Comparison of ENCODE assay signal across 1 cellular context in the genomic region with DNA sequence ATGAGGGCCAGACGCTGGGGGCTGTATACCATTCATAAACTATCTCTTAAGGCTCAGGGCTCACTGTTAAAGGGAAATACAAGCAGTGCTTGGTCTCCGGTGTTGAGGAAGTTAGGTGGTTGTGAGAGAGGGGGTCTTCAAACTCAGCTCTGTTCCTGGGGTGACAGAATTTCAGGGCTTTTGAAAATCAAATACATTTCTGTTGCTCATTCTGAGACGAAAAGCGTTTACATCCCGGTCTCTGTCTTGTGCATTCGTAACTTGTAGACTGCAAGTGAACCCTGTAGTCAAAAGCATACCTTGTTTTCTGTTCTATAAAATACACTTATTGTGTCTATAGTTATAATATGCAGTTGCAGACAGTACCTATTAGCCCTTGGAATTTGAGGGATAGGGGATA.
TF ChIP-seq lines count a peak whose summit lies in the region.

No MANE protein-coding gene starts in this region.

TF ChIP-seq in GM12878, 131 proteins besides CTCF, POLR2A, EP300 and RAD21:
- no peak for TF ChIP-seq TARDBP (IDR thresholded peaks at IDR 0.05; ENCODE audit: borderline replicate concordance)
- TF ChIP-seq, protein P1, sequence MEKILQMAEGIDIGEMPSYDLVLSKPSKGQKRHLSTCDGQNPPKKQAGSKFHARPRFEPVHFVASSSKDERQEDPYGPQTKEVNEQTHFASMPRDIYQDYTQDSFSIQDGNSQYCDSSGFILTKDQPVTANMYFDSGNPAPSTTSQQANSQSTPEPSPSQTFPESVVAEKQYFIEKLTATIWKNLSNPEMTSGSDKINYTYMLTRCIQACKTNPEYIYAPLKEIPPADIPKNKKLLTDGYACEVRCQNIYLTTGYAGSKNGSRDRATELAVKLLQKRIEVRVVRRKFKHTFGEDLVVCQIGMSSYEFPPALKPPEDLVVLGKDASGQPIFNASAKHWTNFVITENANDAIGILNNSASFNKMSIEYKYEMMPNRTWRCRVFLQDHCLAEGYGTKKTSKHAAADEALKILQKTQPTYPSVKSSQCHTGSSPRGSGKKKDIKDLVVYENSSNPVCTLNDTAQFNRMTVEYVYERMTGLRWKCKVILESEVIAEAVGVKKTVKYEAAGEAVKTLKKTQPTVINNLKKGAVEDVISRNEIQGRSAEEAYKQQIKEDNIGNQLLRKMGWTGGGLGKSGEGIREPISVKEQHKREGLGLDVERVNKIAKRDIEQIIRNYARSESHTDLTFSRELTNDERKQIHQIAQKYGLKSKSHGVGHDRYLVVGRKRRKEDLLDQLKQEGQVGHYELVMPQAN (conservative IDR thresholded peaks at IDR 0.05) = 0 out of 2 replicates have a peak, but pooled peaks have one; percentile 40
